In genomic region chr5:146947181-146947941, GRCh38 we compare ENCODE assay signal across 8 cellular contexts.
DNase-seq lines count a peak whose midpoint lies in the region; ATAC-seq, FAIRE-seq and TF ChIP-seq lines count a peak whose summit lies in the region.

No MANE protein-coding gene starts in this region.

- H3K4me3 ChIP-seq in GM12864 (ENCODE audit: low read depth, low read length), result no peak overlapping the region
- no peak overlapping the region for H3K4me3 ChIP-seq in Loucy (ENCODE audit: low read length, poor library complexity, severe bottlenecking)
- no peak overlapping the region for H3K4me3 ChIP-seq in astrocyte (ENCODE audit: insufficient read depth, low read depth, low read length)
- H3K4me3 ChIP-seq in neural cell (ENCODE audit: low read length), result no peak overlapping the region
- H3K4me3 ChIP-seq in spleen, result no peak overlapping the region

- H3K27ac ChIP-seq in 22Rv1 (peak overlapping the region; percentile 66), astrocyte (ENCODE audit: low read depth, low read length) (no peak overlapping the region), neural cell (ENCODE audit: low read length) (no peak overlapping the region), spleen (no peak overlapping the region)

- no peak overlapping the region for H3K9ac ChIP-seq in Loucy (ENCODE audit: low read depth, low read length, poor library complexity, severe bottlenecking)
- no peak overlapping the region for H3K9ac ChIP-seq in astrocyte (ENCODE audit: low read length)
- H3K9ac ChIP-seq in neural cell (ENCODE audit: low read length), result no peak overlapping the region

- H3K4me2 ChIP-seq in Loucy (ENCODE audit: low read depth, low read length, poor library complexity, severe bottlenecking) (no peak overlapping the region), astrocyte (ENCODE audit: low read length) (no peak overlapping the region), neural cell (ENCODE audit: low read length) (no peak overlapping the region)

- H3K36me3 Mint-ChIP-seq in astrocyte (ENCODE audit: low read depth, unreplicated experiment), result no peaks in the 10 kb centered on the region

- no peak overlapping the region for H3K4me3 Mint-ChIP-seq in astrocyte (ENCODE audit: unreplicated experiment)

- H3K79me2 ChIP-seq in Loucy (ENCODE audit: insufficient read depth, low read length), result no peaks in the 10 kb centered on the region
- H3K79me2 ChIP-seq in astrocyte (ENCODE audit: insufficient read depth, low read length), result no peaks in the 10 kb centered on the region
- H3K79me2 ChIP-seq in neural cell (replicated peaks; ENCODE audit: insufficient read depth, low read length), result no peaks in the 10 kb centered on the region

- no peaks in the 10 kb centered on the region for H4K20me1 ChIP-seq in Loucy (ENCODE audit: insufficient read depth, low read length, poor library complexity, severe bottlenecking)
- no peaks in the 10 kb centered on the region for H4K20me1 ChIP-seq in astrocyte (ENCODE audit: insufficient read depth, low read length)
- no peaks in the 10 kb centered on the region for H4K20me1 ChIP-seq in neural cell (ENCODE audit: insufficient read depth)

- H3K36me3 ChIP-seq in Loucy (ENCODE audit: insufficient read depth, low read length) (no peaks in the 10 kb centered on the region), astrocyte (ENCODE audit: insufficient read depth, low read length) (no peaks in the 10 kb centered on the region), neural cell (ENCODE audit: insufficient read depth, low read length) (no peaks in the 10 kb centered on the region), spleen (no peaks in the 10 kb centered on the region)

- H3K27me3 Mint-ChIP-seq in astrocyte (ENCODE audit: low read depth, unreplicated experiment), result no peaks in the 10 kb centered on the region

- TF ChIP-seq EP300 in neural cell (conservative IDR thresholded peaks at IDR 0.05; ENCODE audit: poor library complexity, severe bottlenecking), result no peak

- H3K27me3 ChIP-seq in Loucy (ENCODE audit: insufficient read depth, low read length, poor library complexity, severe bottlenecking), result no peaks in the 10 kb centered on the region
- H3K27me3 ChIP-seq in astrocyte (ENCODE audit: insufficient read depth, low read length), result no peaks in the 10 kb centered on the region
- no peaks in the 10 kb centered on the region for H3K27me3 ChIP-seq in neural cell (ENCODE audit: insufficient read depth, low read depth, low read length)
- H3K27me3 ChIP-seq in spleen (replicated peaks in 1 of 7), result no peaks in the 10 kb centered on the region

- H3K9me3 ChIP-seq in Loucy (ENCODE audit: insufficient read depth, low read depth, low read length) (no peaks in the 10 kb centered on the region), astrocyte (ENCODE audit: insufficient read depth, low read depth, low read length) (no peaks in the 10 kb centered on the region), neural cell (ENCODE audit: low read length) (no peaks in the 10 kb centered on the region), spleen (no peaks in the 10 kb centered on the region)

- no peak overlapping the region for H3K27ac Mint-ChIP-seq in astrocyte (ENCODE audit: unreplicated experiment)

- intact Hi-C loops in spleen (cut with DNase I; ENCODE audit: low total_unique reads), result no loop called here

- no peak for TF ChIP-seq POLR2A in spleen (IDR thresholded peaks at IDR 0.05)

- H3K9me2 ChIP-seq in Loucy (replicated peaks; ENCODE audit: low read depth, low read length), result no peaks in the 10 kb centered on the region
- no peaks in the 10 kb centered on the region for H3K9me2 ChIP-seq in neural cell (ENCODE audit: insufficient read depth, low read length)

- H2AFZ ChIP-seq in Loucy (ENCODE audit: low read length) (no peak overlapping the region), astrocyte (ENCODE audit: low read depth, low read length) (no peak overlapping the region), neural cell (ENCODE audit: low read depth, low read length) (no peak overlapping the region)

- H3F3A ChIP-seq in Loucy (ENCODE audit: low read depth) (no peaks in the 10 kb centered on the region), neural cell (ENCODE audit: insufficient read depth, low read length, poor library complexity, severe bottlenecking) (no peaks in the 10 kb centered on the region)

- TF ChIP-seq RAD21 in neural cell (conservative IDR thresholded peaks at IDR 0.05), result peak; percentile 75

- no peaks in the 10 kb centered on the region for H3K4me1 Mint-ChIP-seq in astrocyte (ENCODE audit: low read depth, unreplicated experiment)

- ATAC-seq in GM18517 (IDR thresholded peaks at IDR 0.05; ENCODE audit: unreplicated experiment), result no peak

- WGBS in spleen, 5 donors, result 66 to 72% (median 71%) methylated on average over 7 of the region's 7 CpGs

- TF ChIP-seq CTCF in 22Rv1 (IDR thresholded peaks at IDR 0.05), result peak; percentile 73
- peak; percentile 34 for TF ChIP-seq CTCF in GM12864 (IDR thresholded peaks at IDR 0.05; ENCODE audit: low read depth, low read length, missing control alignments)
- peak; percentile 58 for TF ChIP-seq CTCF in Loucy (conservative IDR thresholded peaks at IDR 0.05; ENCODE audit: low read length)
- TF ChIP-seq CTCF in astrocyte (IDR thresholded peaks at IDR 0.05; ENCODE audit: insufficient read depth, low read depth, low read length), result peak; percentile 23
- TF ChIP-seq CTCF in neural cell (IDR thresholded peaks at IDR 0.05; ENCODE audit: poor library complexity, severe bottlenecking), result peak; percentile 76
- TF ChIP-seq CTCF in spleen (IDR thresholded peaks at IDR 0.05 in 8 of 11, conservative IDR thresholded peaks at IDR 0.05 in 3 of 11), result peak in 1 of 11 experiments; percentile 30

- FAIRE-seq in astrocyte (lab: Jason Lieb, UNC), result no peak

- DNase-seq in GM12864 (ENCODE audit: low read depth), result no peak
- DNase-seq in astrocyte (ENCODE audit: low read depth), result no peak
- no peak for DNase-seq in NCI-H774 (lab: John Stamatoyannopoulos, UW)
- no peak for DNase-seq in spleen

- no peaks in the 10 kb centered on the region for H3K4me1 ChIP-seq in Loucy (ENCODE audit: insufficient read depth, low read length, poor library complexity, severe bottlenecking)
- H3K4me1 ChIP-seq in astrocyte (ENCODE audit: insufficient read depth, low read length), result no peaks in the 10 kb centered on the region
- H3K4me1 ChIP-seq in spleen, result no peaks in the 10 kb centered on the region

- no peaks in the 10 kb centered on the region for H3K9me3 Mint-ChIP-seq in astrocyte (ENCODE audit: unreplicated experiment)

TF ChIP-seq in neural cell, 6 proteins besides CTCF, POLR2A, EP300 and RAD21:
- TF ChIP-seq, protein P1, sequence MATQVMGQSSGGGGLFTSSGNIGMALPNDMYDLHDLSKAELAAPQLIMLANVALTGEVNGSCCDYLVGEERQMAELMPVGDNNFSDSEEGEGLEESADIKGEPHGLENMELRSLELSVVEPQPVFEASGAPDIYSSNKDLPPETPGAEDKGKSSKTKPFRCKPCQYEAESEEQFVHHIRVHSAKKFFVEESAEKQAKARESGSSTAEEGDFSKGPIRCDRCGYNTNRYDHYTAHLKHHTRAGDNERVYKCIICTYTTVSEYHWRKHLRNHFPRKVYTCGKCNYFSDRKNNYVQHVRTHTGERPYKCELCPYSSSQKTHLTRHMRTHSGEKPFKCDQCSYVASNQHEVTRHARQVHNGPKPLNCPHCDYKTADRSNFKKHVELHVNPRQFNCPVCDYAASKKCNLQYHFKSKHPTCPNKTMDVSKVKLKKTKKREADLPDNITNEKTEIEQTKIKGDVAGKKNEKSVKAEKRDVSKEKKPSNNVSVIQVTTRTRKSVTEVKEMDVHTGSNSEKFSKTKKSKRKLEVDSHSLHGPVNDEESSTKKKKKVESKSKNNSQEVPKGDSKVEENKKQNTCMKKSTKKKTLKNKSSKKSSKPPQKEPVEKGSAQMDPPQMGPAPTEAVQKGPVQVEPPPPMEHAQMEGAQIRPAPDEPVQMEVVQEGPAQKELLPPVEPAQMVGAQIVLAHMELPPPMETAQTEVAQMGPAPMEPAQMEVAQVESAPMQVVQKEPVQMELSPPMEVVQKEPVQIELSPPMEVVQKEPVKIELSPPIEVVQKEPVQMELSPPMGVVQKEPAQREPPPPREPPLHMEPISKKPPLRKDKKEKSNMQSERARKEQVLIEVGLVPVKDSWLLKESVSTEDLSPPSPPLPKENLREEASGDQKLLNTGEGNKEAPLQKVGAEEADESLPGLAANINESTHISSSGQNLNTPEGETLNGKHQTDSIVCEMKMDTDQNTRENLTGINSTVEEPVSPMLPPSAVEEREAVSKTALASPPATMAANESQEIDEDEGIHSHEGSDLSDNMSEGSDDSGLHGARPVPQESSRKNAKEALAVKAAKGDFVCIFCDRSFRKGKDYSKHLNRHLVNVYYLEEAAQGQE (IDR thresholded peaks at IDR 0.05; ENCODE audit: borderline replicate concordance), result no peak
- TF ChIP-seq EZH2 (IDR thresholded peaks at IDR 0.05; ENCODE audit: borderline replicate concordance, insufficient read depth, low read length, poor library complexity, severe bottlenecking) (no peak), TAF1 (IDR thresholded peaks at IDR 0.05; ENCODE audit: low read depth) (no peak), POLR2AphosphoS5 (IDR thresholded peaks at IDR 0.05) (no peak), MXI1 (conservative IDR thresholded peaks at IDR 0.05; ENCODE audit: poor library complexity, severe bottlenecking) (no peak), SMC3 (conservative IDR thresholded peaks at IDR 0.05; ENCODE audit: poor library complexity) (peak; percentile 78)
